Comparison of ENCODE assay signal across 8 cellular contexts in the genomic region with DNA sequence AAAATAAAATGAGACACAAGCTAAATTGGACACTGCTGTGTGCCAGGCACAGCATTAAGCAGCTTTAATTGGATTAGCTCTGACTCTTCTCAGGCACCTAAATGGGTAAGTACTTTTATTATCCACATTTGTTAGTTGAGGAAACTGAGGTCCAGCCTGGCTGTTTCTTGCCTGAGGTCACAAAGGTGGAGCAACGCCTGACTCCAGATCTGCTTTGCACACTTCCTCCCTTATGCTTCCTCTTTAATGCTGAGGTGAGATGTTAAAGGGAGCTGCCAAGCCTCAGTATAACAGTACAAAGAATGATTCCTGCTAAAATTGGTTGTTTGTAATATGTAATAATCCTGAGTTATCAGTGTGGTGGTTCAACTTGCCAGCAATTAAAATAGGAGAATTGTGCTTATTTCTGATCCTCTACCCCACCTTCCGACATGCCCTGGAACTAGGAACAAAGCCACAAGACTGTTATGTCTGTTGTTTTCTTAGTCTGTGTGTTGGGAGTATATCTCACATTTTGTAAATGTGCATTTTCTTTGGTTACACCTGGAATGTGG.
A peak's percentile ranks its signal among the peaks of the same experiment; 100 is the strongest.
DNase-seq lines count a peak whose midpoint lies in the region; FAIRE-seq and TF ChIP-seq lines count a peak whose summit lies in the region.

No MANE protein-coding gene starts in this region.

- peaks cover 7 to 79% of the 10 kb centered on the region in 2 experiments for H3K79me2 ChIP-seq in H1 (ENCODE audit: control insufficient read depth in 1 of 2, insufficient read depth in 2 of 2, low read length in 2 of 2)

- no peak overlapping the region for H3K14ac ChIP-seq in H1 (ENCODE audit: insufficient read length)

- peak; percentile 80 for DNase-seq in GF-D8 (lab: John Stamatoyannopoulos, UW)
- peak; percentile 38 for DNase-seq in NCI-H82 treated with DMSO at 0.1 percent for 48 hours (lab: John Stamatoyannopoulos, UW; ENCODE audit: unreplicated experiment)
- DNase-seq in H1 (ENCODE audit: low read depth in 1 of 2, low spot score in 2 of 2): no peak
- DNase-seq in pons (ENCODE audit: low spot score): peak; percentile 48
- DNase-seq in stimulated activated CD8-positive, alpha-beta memory T cell treated with anti-CD3 and anti-CD28 coated beads, Interleukin-4, amount 100 ng/mL, for 48 hours: no peak
- DNase-seq in retina: no peak
- DNase-seq in NCI-H2029 treated with DMSO at 0.1 percent for 48 hours (lab: John Stamatoyannopoulos, UW): no peak
- DNase-seq in EL: no peak

- no peak overlapping the region for H2AFZ ChIP-seq in H1 (ENCODE audit: low read length)

- H3K18ac ChIP-seq in H1 (ENCODE audit: extremely low read depth, low read length): no peak overlapping the region

- peaks cover 14% of the 10 kb centered on the region for H3K23me2 ChIP-seq in H1 (ENCODE audit: low read depth, low read length)

- H3K27me3 ChIP-seq in H1 (replicated peaks in 1 of 4; ENCODE audit: control insufficient read depth in 3 of 4, extremely low read depth in 1 of 4, insufficient read depth in 3 of 4, low read length in 3 of 4): no peaks in the 10 kb centered on the region

- H4K91ac ChIP-seq in H1 (replicated peaks; ENCODE audit: insufficient read length, low read length): no peak overlapping the region

- peak overlapping the region; percentile 9 to 18; a peak in 3 of 4 replicates for H3K4me2 ChIP-seq in H1 (ENCODE audit: insufficient read depth in 1 of 2, low read depth in 2 of 2, low read length in 2 of 2)

- no peak overlapping the region for H3K4me3 ChIP-seq in H1 (ENCODE audit: extremely low read depth in 1 of 4, insufficient read depth in 2 of 4, low read depth in 3 of 4, low read length in 4 of 4)

- H2BK20ac ChIP-seq in H1 (ENCODE audit: low read length): no peak overlapping the region

- H2AK5ac ChIP-seq in H1 (ENCODE audit: low read depth, low read length): no peak overlapping the region; the same call in 1 of the 2 replicates

- H2BK12ac ChIP-seq in H1 (ENCODE audit: low read depth, low read length): peak overlapping the region; percentile 18; the same call in 1 of the 2 replicates

- H4K5ac ChIP-seq in H1 (ENCODE audit: insufficient read length, low read depth, low read length): no peak overlapping the region

- H2BK15ac ChIP-seq in H1 (ENCODE audit: low read length): no peak overlapping the region

- no peak overlapping the region for H2BK120ac ChIP-seq in H1 (replicated peaks; ENCODE audit: low read depth, low read length)

- H3K9ac ChIP-seq in H1 (replicated peaks in 1 of 4; ENCODE audit: extremely low read depth in 1 of 4, low read depth in 3 of 4, low read length in 3 of 4): no peak overlapping the region

- no peaks in the 10 kb centered on the region for H3K9me3 ChIP-seq in H1 (ENCODE audit: insufficient read depth in 2 of 2, low read depth in 1 of 2, low read length in 1 of 2)

- no peak overlapping the region for H4K8ac ChIP-seq in H1 (ENCODE audit: extremely low read depth, insufficient read depth, low read length)

- no peaks in the 10 kb centered on the region for H3K36me3 ChIP-seq in H1 (ENCODE audit: control insufficient read depth in 2 of 4, insufficient read depth in 4 of 4, low read length in 3 of 4)

- TF ChIP-seq CTCF in H1 (IDR thresholded peaks at IDR 0.05; ENCODE audit: control extremely low read depth in 1 of 3, insufficient read depth in 1 of 3, low read depth in 1 of 3, low read length in 3 of 3): no peak

- no peak overlapping the region for H3K56ac ChIP-seq in H1 (replicated peaks; ENCODE audit: insufficient read length, low read depth, low read length)

- H4K20me1 ChIP-seq in H1 (replicated peaks in 1 of 2; ENCODE audit: control insufficient read depth in 1 of 2, insufficient read depth in 2 of 2, low read length in 2 of 2): peaks cover 3 to 8% of the 10 kb centered on the region in 2 experiments

- no peak for TF ChIP-seq RAD21 in H1 (IDR thresholded peaks at IDR 0.05 in 1 of 2, conservative IDR thresholded peaks at IDR 0.05 in 1 of 2; ENCODE audit: low read depth in 2 of 2, low read length in 2 of 2)

- H3K23ac ChIP-seq in H1 (ENCODE audit: insufficient read length): no peak overlapping the region

- H3K79me1 ChIP-seq in H1 (ENCODE audit: low read depth, low read length): no peaks in the 10 kb centered on the region

- WGBS in H1 (ENCODE audit: extremely low coverage in 1 of 2, insufficient coverage in 1 of 2, insufficient read length in 1 of 2, insufficient replicate concordance in 2 of 2, low coverage in 1 of 2, low lambda C conversion rate in 2 of 2, missing lambda C conversion rate in 1 of 2), 2 experiments: 78% methylated on average over 2 of the region's 2 CpGs; no CpG with 5 or more reads in 1 of the 2 experiments

- CTCF ChIA-PET in H1 (lab: Charles Lee; ENCODE audit: partially characterized antibody): interaction anchor here (0.9 to 2.4 kb wide), 8 partner anchors 9 to 87 kb away, joined by 3 to 9 read pairs (median 4); a partner anchor contains a TSS

- TF ChIP-seq POLR2A in H1 (IDR thresholded peaks at IDR 0.05; ENCODE audit: control extremely low read depth in 1 of 2, low read depth in 2 of 2, low read length in 2 of 2): no peak

- H3K27ac ChIP-seq in H1 (ENCODE audit: low read depth, low read length): no peak overlapping the region

- H2BK5ac ChIP-seq in H1 (ENCODE audit: low read depth, low read length): no peak overlapping the region

- FAIRE-seq in H1 (lab: Jason Lieb, UNC): no peak

- POLR2A ChIA-PET in H1 (lab: Charles Lee; ENCODE audit: partially characterized antibody): interaction anchor here (1.5 to 2.6 kb wide), 4 partner anchors 48 to 74 kb away, joined by 3 to 19 read pairs (median 5); a partner anchor contains a TSS

- no peak for TF ChIP-seq EP300 in H1 (IDR thresholded peaks at IDR 0.05; ENCODE audit: borderline replicate concordance in 1 of 2, low read depth in 2 of 2, low read length in 2 of 2)

- no peak overlapping the region for H3K4ac ChIP-seq in H1 (replicated peaks; ENCODE audit: insufficient read length, low read depth, low read length)

- peaks cover 7 to 27% (median 22%) of the 10 kb centered on the region in 4 experiments; a peak in 6 of 7 replicates for H3K4me1 ChIP-seq in H1 (replicated peaks in 1 of 4; ENCODE audit: control insufficient read depth in 3 of 4, insufficient read depth in 4 of 4, low read length in 3 of 4)

TF ChIP-seq in H1, 55 proteins besides CTCF, POLR2A, EP300 and RAD21:
- TF ChIP-seq, protein P1, sequence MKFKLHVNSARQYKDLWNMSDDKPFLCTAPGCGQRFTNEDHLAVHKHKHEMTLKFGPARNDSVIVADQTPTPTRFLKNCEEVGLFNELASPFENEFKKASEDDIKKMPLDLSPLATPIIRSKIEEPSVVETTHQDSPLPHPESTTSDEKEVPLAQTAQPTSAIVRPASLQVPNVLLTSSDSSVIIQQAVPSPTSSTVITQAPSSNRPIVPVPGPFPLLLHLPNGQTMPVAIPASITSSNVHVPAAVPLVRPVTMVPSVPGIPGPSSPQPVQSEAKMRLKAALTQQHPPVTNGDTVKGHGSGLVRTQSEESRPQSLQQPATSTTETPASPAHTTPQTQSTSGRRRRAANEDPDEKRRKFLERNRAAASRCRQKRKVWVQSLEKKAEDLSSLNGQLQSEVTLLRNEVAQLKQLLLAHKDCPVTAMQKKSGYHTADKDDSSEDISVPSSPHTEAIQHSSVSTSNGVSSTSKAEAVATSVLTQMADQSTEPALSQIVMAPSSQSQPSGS (IDR thresholded peaks at IDR 0.05; ENCODE audit: low read length): no peak
- TF ChIP-seq ZNF274 (IDR thresholded peaks at IDR 0.05; ENCODE audit: borderline replicate concordance, extremely low read depth, low read length): no peak
- no peak for TF ChIP-seq KDM4A (IDR thresholded peaks at IDR 0.05; ENCODE audit: low read depth, low read length, severe bottlenecking)
- TF ChIP-seq SUZ12 (IDR thresholded peaks at IDR 0.05; ENCODE audit: low read length): no peak
- TF ChIP-seq, protein P2, sequence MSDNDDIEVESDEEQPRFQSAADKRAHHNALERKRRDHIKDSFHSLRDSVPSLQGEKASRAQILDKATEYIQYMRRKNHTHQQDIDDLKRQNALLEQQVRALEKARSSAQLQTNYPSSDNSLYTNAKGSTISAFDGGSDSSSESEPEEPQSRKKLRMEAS (IDR thresholded peaks at IDR 0.05): no peak
- no peak for TF ChIP-seq CREB1 (IDR thresholded peaks at IDR 0.05)
- no peak for TF ChIP-seq TCF12 (IDR thresholded peaks at IDR 0.05; ENCODE audit: low read depth, low read length)
- no peak for TF ChIP-seq KDM1A (IDR thresholded peaks at IDR 0.05; ENCODE audit: borderline replicate concordance, low read length)
- no peak for TF ChIP-seq SRF (IDR thresholded peaks at IDR 0.05; ENCODE audit: low read depth, low read length)
- TF ChIP-seq, protein P3, sequence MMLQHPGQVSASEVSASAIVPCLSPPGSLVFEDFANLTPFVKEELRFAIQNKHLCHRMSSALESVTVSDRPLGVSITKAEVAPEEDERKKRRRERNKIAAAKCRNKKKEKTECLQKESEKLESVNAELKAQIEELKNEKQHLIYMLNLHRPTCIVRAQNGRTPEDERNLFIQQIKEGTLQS (IDR thresholded peaks at IDR 0.05; ENCODE audit: insufficient read depth, low read depth, low read length): no peak
- TF ChIP-seq TBP (IDR thresholded peaks at IDR 0.05; ENCODE audit: low read depth, low read length): no peak

Comparison
In these comparisons a context has a peak if more than half of its experiments do, and no peak if none do; other contexts are left out.
1. DNase-seq: peak in GF-D8 (single experiment), NCI-H82 treated with DMSO at 0.1 percent for 48 hours (single experiment) and pons (single experiment); none in H1 (0 of 2), stimulated activated CD8-positive, alpha-beta memory T cell treated with anti-CD3 and anti-CD28 coated beads, Interleukin-4, amount 100 ng/mL, for 48 hours (single experiment), retina (single experiment), NCI-H2029 treated with DMSO at 0.1 percent for 48 hours (single experiment) and EL (single experiment).